ENCODE assay signal across 8 cellular contexts in genomic region chr5:139671096-139671841, GRCh38. TPM values are rescaled to one million over a fixed set of nuclear protein-coding genes. Genes with fewer than 3 reads are reported as not detected.
DNase-seq lines count a peak whose midpoint lies in the region; ATAC-seq lines count a peak whose summit lies in the region.

No MANE protein-coding gene starts in this region.

- no peak for ATAC-seq in naive thymus-derived CD8-positive, alpha-beta T cell

- peak overlapping the region in 3 of 10 donors; percentile 57 to 89 (median 79) for H3K4me3 Mint-ChIP-seq in naive thymus-derived CD8-positive, alpha-beta T cell

- peaks cover 18 to 65% (median 48%) of the 10 kb centered on the region in 4 donors for H3K4me1 Mint-ChIP-seq in naive thymus-derived CD8-positive, alpha-beta T cell

- no peaks in the 10 kb centered on the region for H3K9me3 ChIP-seq in HAP-1

- H3K4me3 ChIP-seq in HAP-1, result no peak overlapping the region

- H3K27ac Mint-ChIP-seq in naive thymus-derived CD8-positive, alpha-beta T cell, result peak overlapping the region in 8 of 10 donors; percentile 36 to 93 (median 73)

- no peaks in the 10 kb centered on the region for H3K27me3 Mint-ChIP-seq in naive thymus-derived CD8-positive, alpha-beta T cell

- no peaks in the 10 kb centered on the region for H3K36me3 ChIP-seq in HAP-1 (replicated peaks)

- no peaks in the 10 kb centered on the region for H3K36me3 Mint-ChIP-seq in naive thymus-derived CD8-positive, alpha-beta T cell

- H3K27me3 ChIP-seq in HAP-1 (ENCODE audit: low read depth), result no peaks in the 10 kb centered on the region

- in situ Hi-C loops in KBM-7 (cut with MboI; ENCODE audit: low pct_unique_long_range_greater_than_20kb, low sequenced_read_pairs) (no loop called here), HAP-1 (cut with MboI; ENCODE audit: low sequenced_read_pairs) (no loop called here)

- POLR2A ChIA-PET in naive thymus-derived CD8-positive, alpha-beta T cell (lab: Charles Lee), result interaction anchor here (0.6 to 2.1 kb wide), 6 partner anchors 11 to 1939 kb away, joined by 3 to 18 read pairs (median 4); no protein-coding TSS in a partner anchor

- peaks cover 18% of the 10 kb centered on the region for H3K4me1 ChIP-seq in HAP-1

- DNase-seq in Ammon's horn (ENCODE audit: low spot score), result peak; percentile 90
- peak; percentile 53 for DNase-seq in KBM-7
- no peak for DNase-seq in naive thymus-derived CD8-positive, alpha-beta T cell
- DNase-seq in SKM-1 treated with dmso at 0.1 percent for 144 hours (lab: John Stamatoyannopoulos, UW; ENCODE audit: unreplicated experiment), result no peak
- DNase-seq in NCI-H1694 treated with DMSO at 0.1 percent for 48 hours (lab: John Stamatoyannopoulos, UW), result no peak
- DNase-seq in NCI-H446 (lab: John Stamatoyannopoulos, UW), result no peak
- no peak for DNase-seq in HAP-1 (ENCODE audit: low spot score in 2 of 2)

- no peaks in the 10 kb centered on the region for H3K9me3 Mint-ChIP-seq in naive thymus-derived CD8-positive, alpha-beta T cell

- H3K27ac ChIP-seq in cingulate gyrus (ENCODE audit: low read depth, low read length), result peak overlapping the region; percentile 95

RNA-seq across cellular contexts. Expression of gene CXXC5, which starts 23.1 kb away (rescaled TPM):
- 1 to 10 TPM; 6.8 to 8.3 TPM for total RNA-seq in naive thymus-derived CD8-positive, alpha-beta T cell
- 10 to 100 TPM in 1 of 3 donors, 1 to 10 TPM in 2; 2.6 to 24.6 (median 3.7) TPM for polyA plus RNA-seq in naive thymus-derived CD8-positive, alpha-beta T cell

Comparison
In these comparisons a context has a peak if more than half of its experiments do, and no peak if none do; other contexts are left out.
1. DNase-seq: peak in Ammon's horn (single experiment) and KBM-7 (single experiment); none in naive thymus-derived CD8-positive, alpha-beta T cell (0 of 10), SKM-1 treated with dmso at 0.1 percent for 144 hours (single experiment), NCI-H1694 treated with DMSO at 0.1 percent for 48 hours (single experiment), NCI-H446 (0 of 2) and HAP-1 (0 of 2).